ENCODE assay signal across 13 cellular contexts in the genomic region with DNA sequence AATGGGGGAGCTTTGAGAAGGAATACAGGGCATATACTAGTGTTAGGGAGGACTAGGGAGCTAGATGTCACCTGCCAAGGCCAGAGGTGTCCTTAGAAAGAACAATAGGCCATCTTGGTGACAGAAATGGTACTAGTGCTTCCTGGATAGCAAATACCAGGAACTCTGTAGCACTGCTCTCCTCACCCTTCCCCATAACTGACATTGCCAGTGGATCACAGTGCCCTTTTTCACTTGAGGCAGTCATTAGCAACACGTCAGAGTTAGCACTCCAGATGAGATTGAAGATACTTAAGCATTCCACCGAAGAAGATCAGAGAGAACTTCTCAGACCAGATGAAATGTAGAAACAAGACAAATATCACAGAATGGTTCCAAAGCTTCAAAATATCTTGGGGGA.
DNase-seq lines count a peak whose midpoint lies in the region; ATAC-seq and TF ChIP-seq lines count a peak whose summit lies in the region.
"Had no signal": no experiment of that assay in that cellular context is flagged by ENCODE, and none has a peak within 500 bp of the region (broad histone marks: within the 10 kb centered on the region; RNA-seq: fewer than 3 reads in every experiment).

No MANE protein-coding gene starts in this region.

- no peak for DNase-seq in AG04450 (ENCODE audit: low read depth, low spot score)
- DNase-seq in foreskin keratinocyte = peak in 1 of 2 donors; percentile 9
- DNase-seq in osteoblast (ENCODE audit: insufficient read length, low spot score, missing footprints) = no peak
- no peak for DNase-seq in head of caudate nucleus
- DNase-seq in COLO668 (lab: John Stamatoyannopoulos, UW; ENCODE audit: unreplicated experiment) = no peak
- no peak for DNase-seq in stimulated activated CD4-positive, alpha-beta T cell treated with anti-CD3 and anti-CD28 coated beads, Interleukin-1b, Interleukin-23, amount 100 ng/mL, for 48 hours
- no peak for DNase-seq in lower leg skin (ENCODE audit: low spot score in 2 of 2)
- DNase-seq: activated effector memory CD4-positive, alpha-beta T cell treated with anti-CD3 and anti-CD28 coated beads, Interleukin-2, amount 50 U/mL, for 16 hours; COR-L47; effector memory CD4-positive, alpha-beta T cell; MV-4-11; stimulated activated CD4-positive, alpha-beta T cell treated with anti-CD3 and anti-CD28 coated beads, Interleukin-4, amount 100 ng/mL, for 1 hour had no signal

- CTCF ChIA-PET in AG04450 (lab: Charles Lee) = no interaction called here

- no peak for TF ChIP-seq POLR2A in lower leg skin (IDR thresholded peaks at IDR 0.05)

- H3K4me2 ChIP-seq in osteoblast (ENCODE audit: insufficient read depth, low read length) = peak overlapping the region; percentile 63

- H3K27me3 ChIP-seq in AG04450 (ENCODE audit: control insufficient read depth, insufficient read depth, low read length) = no peaks in the 10 kb centered on the region
- no peaks in the 10 kb centered on the region for H3K27me3 ChIP-seq in foreskin keratinocyte
- H3K27me3 ChIP-seq in osteoblast (ENCODE audit: insufficient read depth, low read length) = no peaks in the 10 kb centered on the region

- H3K27ac ChIP-seq in AG04450 (ENCODE audit: low read depth, low read length) (peak overlapping the region; percentile 47), adipose tissue (ENCODE audit: low read depth, low read length) (peak overlapping the region; percentile 46), foreskin keratinocyte (no peak overlapping the region), osteoblast (ENCODE audit: low read depth, low read length) (peak overlapping the region; percentile 51)

- H3K79me2 ChIP-seq in osteoblast (ENCODE audit: insufficient read depth, low read length) = no peaks in the 10 kb centered on the region

- no peak for TF ChIP-seq CTCF in AG04450 (IDR thresholded peaks at IDR 0.05; ENCODE audit: low read depth, low read length)
- TF ChIP-seq CTCF in foreskin keratinocyte (conservative IDR thresholded peaks at IDR 0.05) = no peak
- no peak for TF ChIP-seq CTCF in osteoblast (IDR thresholded peaks at IDR 0.05; ENCODE audit: extremely low read depth, low read depth, low read length)
- TF ChIP-seq CTCF in lower leg skin (IDR thresholded peaks at IDR 0.05) = no peak

- H3K4me3 ChIP-seq in AG04450 (ENCODE audit: low read depth, low read length) (no peak overlapping the region), osteoblast (ENCODE audit: insufficient read depth, low read length) (no peak overlapping the region), lower leg skin (ENCODE audit: low read depth, poor library complexity, severe bottlenecking) (no peak overlapping the region)

- H4K20me1 ChIP-seq in osteoblast (ENCODE audit: insufficient read depth, low read length) = no peaks in the 10 kb centered on the region

- peaks cover 9% of the 10 kb centered on the region for H3K4me1 ChIP-seq in foreskin keratinocyte
- H3K4me1 ChIP-seq in osteoblast (ENCODE audit: insufficient read depth, low read length) = peaks cover 19% of the 10 kb centered on the region

- 71 to 77% (median 73%) methylated on average over 2 of the region's 2 CpGs for WGBS in adipose tissue, 3 donors
- WGBS in lower leg skin, 2 donors = 35 to 40% methylated on average over 2 of the region's 2 CpGs

- H3K9me3 ChIP-seq in AG04450 (ENCODE audit: control insufficient read depth, insufficient read depth, low read length) (no peaks in the 10 kb centered on the region), osteoblast (ENCODE audit: low read depth, low read length) (no peaks in the 10 kb centered on the region)

- ATAC-seq in foreskin keratinocyte = peak; percentile 50

- no peaks in the 10 kb centered on the region for H3K36me3 ChIP-seq in osteoblast (ENCODE audit: insufficient read depth, low read length)

- POLR2A ChIA-PET in AG04450 (lab: Yijun Ruan, JAX) = no interaction called here

- intact Hi-C loops in head of caudate nucleus (cut with DNase I) = no loop called here
- intact Hi-C loops in lower leg skin (cut with DNase I; ENCODE audit: low total_unique reads) = no loop called here

- H2AFZ ChIP-seq in osteoblast (ENCODE audit: low read length) = peak overlapping the region; percentile 56
